Comparison of ENCODE assay signal across 8 cellular contexts in genomic region chr19:32580353-32580900, GRCh38. TPM values are rescaled to one million over a fixed set of nuclear protein-coding genes. Genes with fewer than 3 reads are reported as not detected.
DNase-seq lines count a peak whose midpoint lies in the region; ATAC-seq, FAIRE-seq and TF ChIP-seq lines count a peak whose summit lies in the region.

No MANE protein-coding gene starts in this region.

- no peaks in the 10 kb centered on the region for H3K9me3 Mint-ChIP-seq in activated naive CD4-positive, alpha-beta T cell treated with anti-CD3 and anti-CD28 coated beads, Interleukin-2, amount 10 ng/mL, durations not matched to agents 7 days and 5 days
- H3K9me3 Mint-ChIP-seq in type B pancreatic cell: no peaks in the 10 kb centered on the region

- TF ChIP-seq POLR2A in adrenal gland (IDR thresholded peaks at IDR 0.05): no peak
- TF ChIP-seq POLR2A in HepG2 (IDR thresholded peaks at IDR 0.05; ENCODE audit: insufficient read depth in 1 of 2, low read depth in 2 of 2, low read length in 2 of 2): no peak

- peak overlapping the region; percentile 98; the same call in 1 of the 2 replicates for H3K9ac ChIP-seq in HepG2 (ENCODE audit: insufficient read depth, low read depth, low read length)

- TF ChIP-seq CTCF in adrenal gland (IDR thresholded peaks at IDR 0.05) (no peak), HepG2 (CRISPR knock-in tag; IDR thresholded peaks at IDR 0.05) (no peak), type B pancreatic cell (conservative IDR thresholded peaks at IDR 0.05) (no peak)

- H3K9me3 ChIP-seq in adrenal gland (replicated peaks in 1 of 3) (no peaks in the 10 kb centered on the region), HepG2 (ENCODE audit: low read length) (no peaks in the 10 kb centered on the region)

- peak; percentile 21 for ATAC-seq in HG03378 (IDR thresholded peaks at IDR 0.05; ENCODE audit: unreplicated experiment)
- no peak for ATAC-seq in HepG2

- peaks cover 0 to 17% of the 10 kb centered on the region in 2 donors for H3K36me3 ChIP-seq in adrenal gland (replicated peaks in 1 of 2)
- H3K36me3 ChIP-seq in HepG2 (replicated peaks in 1 of 2; ENCODE audit: control insufficient read depth in 1 of 2, insufficient read depth in 2 of 2, low read length in 2 of 2): peaks cover 6 to 16% of the 10 kb centered on the region in 2 experiments

- H3K4me1 Mint-ChIP-seq in activated naive CD4-positive, alpha-beta T cell treated with anti-CD3 and anti-CD28 coated beads, Interleukin-2, amount 10 ng/mL, durations not matched to agents 7 days and 5 days: peaks cover 35% of the 10 kb centered on the region
- H3K4me1 Mint-ChIP-seq in type B pancreatic cell (ENCODE audit: unreplicated experiment): peaks cover 10% of the 10 kb centered on the region

- DNase-seq in activated naive CD4-positive, alpha-beta T cell treated with anti-CD3 and anti-CD28 coated beads, Interleukin-2, amount 10 ng/mL, durations not matched to agents 7 days and 5 days: no peak
- no peak for DNase-seq in activated naive CD4-positive, alpha-beta T cell (lab: John Stamatoyannopoulos, UW)
- DNase-seq in adrenal gland (peak in 1 of 7 donors; percentile 56), HepG2 (ENCODE audit: low spot score) (no peak), type B pancreatic cell (ENCODE audit: extremely low spot score, unreplicated experiment) (no peak), germinal center (ENCODE audit: low spot score) (no peak), NCI-H526 treated with DMSO at 0.1 percent for 48 hours (lab: John Stamatoyannopoulos, UW) (no peak)

- CTCF ChIA-PET in activated naive CD4-positive, alpha-beta T cell treated with anti-CD3 and anti-CD28 coated beads, Interleukin-2, amount 10 ng/mL, durations not matched to agents 7 days and 5 days (lab: Charles Lee): no interaction called here
- CTCF ChIA-PET in HepG2 (lab: Yijun Ruan, JAX; ENCODE audit: low intra/inter-chr PET ratio, low total read pairs): no interaction called here

- peak overlapping the region in 3 of 5 donors; percentile 26 to 92 (median 90) for H3K27ac ChIP-seq in adrenal gland
- no peak overlapping the region for H3K27ac ChIP-seq in HepG2 (ENCODE audit: extremely low read length, insufficient read depth, low read length)

- TF ChIP-seq RAD21 in HepG2 (CRISPR knock-in tag; IDR thresholded peaks at IDR 0.05): no peak

- in situ Hi-C loops in HepG2 (cut with HindIII; ENCODE audit: extremely low pct_ligation_motif_present, low pct_unique_long_range_greater_than_20kb): loop anchor here (5.0 kb wide), 1 partner anchor 173 kb away; the partner anchor contains the start of gene DPY19L3

- H3K4me2 ChIP-seq in HepG2 (ENCODE audit: low read depth, low read length): peak overlapping the region; percentile 93

- H3K36me3 Mint-ChIP-seq in activated naive CD4-positive, alpha-beta T cell treated with anti-CD3 and anti-CD28 coated beads, Interleukin-2, amount 10 ng/mL, durations not matched to agents 7 days and 5 days: peaks cover 21% of the 10 kb centered on the region
- peaks cover 11% of the 10 kb centered on the region for H3K36me3 Mint-ChIP-seq in type B pancreatic cell

- intact Hi-C loops in adrenal gland (cut with DNase I): loop anchor here in 1 of 2 donors (10.0 kb wide), 1 partner anchor 384 kb away; no protein-coding TSS in a partner anchor
- intact Hi-C loops in HepG2 (cut with micrococcal nuclease; ENCODE audit: unreplicated experiment): no loop called here

- H3K4me3 ChIP-seq in adrenal gland: peak overlapping the region in 2 of 4 donors; percentile 52 to 93
- peak overlapping the region; percentile 94 to 96 (median 95) for H3K4me3 ChIP-seq in HepG2 (replicated peaks in 1 of 3; ENCODE audit: insufficient read depth in 1 of 3, low read depth in 2 of 3, low read length in 3 of 3)

- H3K4me3 Mint-ChIP-seq in activated naive CD4-positive, alpha-beta T cell treated with anti-CD3 and anti-CD28 coated beads, Interleukin-2, amount 10 ng/mL, durations not matched to agents 7 days and 5 days: peak overlapping the region; percentile 87
- H3K4me3 Mint-ChIP-seq in type B pancreatic cell: peak overlapping the region; percentile 92

- no peaks in the 10 kb centered on the region for H3K27me3 ChIP-seq in adrenal gland
- no peaks in the 10 kb centered on the region; a peak in 1 of 5 replicates for H3K27me3 ChIP-seq in HepG2 (ENCODE audit: control insufficient read depth in 1 of 2, insufficient read depth in 2 of 2, low read length in 2 of 2)

- WGBS in adrenal gland, 4 donors: 17 to 25% (median 19%) methylated on average over 9 to 22 of the region's 22 CpGs
- 9% methylated on average over 21 of the region's 22 CpGs for WGBS in HepG2 (ENCODE audit: low lambda C conversion rate)

- POLR2A ChIA-PET in HepG2 (lab: Yijun Ruan, JAX): interaction anchor here (0.6 to 2.3 kb wide), 7 partner anchors 16 to 1841 kb away, joined by 3 to 10 read pairs (median 6); partner anchors contain the start of genes DPY19L3 and ZNF507

- 0 out of 2 replicates have a peak, but pooled peaks cover 5% of the 10 kb centered on the region for H4K20me1 ChIP-seq in HepG2 (ENCODE audit: insufficient read depth, low read length)

- peak overlapping the region; percentile 90 for H3K27ac Mint-ChIP-seq in activated naive CD4-positive, alpha-beta T cell treated with anti-CD3 and anti-CD28 coated beads, Interleukin-2, amount 10 ng/mL, durations not matched to agents 7 days and 5 days
- H3K27ac Mint-ChIP-seq in type B pancreatic cell: peak overlapping the region; percentile 48

- peaks cover 22% of the 10 kb centered on the region for H3K79me2 ChIP-seq in HepG2 (ENCODE audit: insufficient read depth, low read length)

- H3K27me3 Mint-ChIP-seq in activated naive CD4-positive, alpha-beta T cell treated with anti-CD3 and anti-CD28 coated beads, Interleukin-2, amount 10 ng/mL, durations not matched to agents 7 days and 5 days: peaks cover 20% of the 10 kb centered on the region
- peaks cover 3% of the 10 kb centered on the region for H3K27me3 Mint-ChIP-seq in type B pancreatic cell

- H3K4me1 ChIP-seq in adrenal gland (replicated peaks in 1 of 2) (peaks cover 0 to 12% of the 10 kb centered on the region in 2 donors), HepG2 (ENCODE audit: insufficient read depth, low read length) (peaks cover 34% of the 10 kb centered on the region)

- TF ChIP-seq EP300 in HepG2 (IDR thresholded peaks at IDR 0.05; ENCODE audit: low read depth in 2 of 2, low read length in 2 of 2) (no peak), HepG2 (CRISPR knock-in tag; IDR thresholded peaks at IDR 0.05; ENCODE audit: borderline replicate concordance) (no peak)

- BruUV-seq in HepG2 (replicated peaks; lab: Mats Ljungman, UMichigan): no TSS peak

- H2AFZ ChIP-seq in HepG2 (ENCODE audit: low read length): no peak overlapping the region

- no peak for FAIRE-seq in HepG2 (lab: Jason Lieb, UNC)

TF ChIP-seq in HepG2, 621 proteins besides CTCF, POLR2A, EP300 and RAD21 (continues in another document):
- TF ChIP-seq ZBTB42 (CRISPR knock-in tag; IDR thresholded peaks at IDR 0.05) (no peak), ZKSCAN8 (CRISPR knock-in tag; IDR thresholded peaks at IDR 0.05; ENCODE audit: borderline replicate concordance) (no peak), MEF2D (CRISPR knock-in tag; IDR thresholded peaks at IDR 0.05) (no peak), TOPORS (CRISPR knock-in tag; IDR thresholded peaks at IDR 0.05) (0 out of 2 replicates have a peak, but pooled peaks have one; percentile 11), TGIF2 (CRISPR knock-in tag; IDR thresholded peaks at IDR 0.05) (no peak), THRA (CRISPR knock-in tag; IDR thresholded peaks at IDR 0.05; ENCODE audit: borderline replicate concordance) (peak; percentile 71; the same call in 1 of the 2 replicates), ZNF501 (CRISPR knock-in tag; IDR thresholded peaks at IDR 0.05) (no peak; the same call in 1 of the 2 replicates), MED13 (CRISPR knock-in tag; IDR thresholded peaks at IDR 0.05) (no peak), ZNF224 (CRISPR knock-in tag; IDR thresholded peaks at IDR 0.05) (0 out of 2 replicates have a peak, but pooled peaks have one; percentile 22)

RNA-seq across cellular contexts. Expression of gene PDCD5, which starts 0.6 kb away (rescaled TPM):
- total RNA-seq in adrenal gland (100 to 1,000 TPM in 3 of 8 donors, 10 to 100 TPM in 5; 56.4 to 211 (median 92.0) TPM), HepG2 (2016; rRNA removed; fragmentation: Illumina TruSeq; extraction: Trizol) (332 and 370 TPM in 2 replicates), type B pancreatic cell (ENCODE audit: low replicate concordance) (76.3 and 123 TPM in 2 replicates)
- polyA plus RNA-seq in adrenal gland (100 to 1,000 TPM; 190 to 274 (median 208) TPM), HepG2 (2011; rRNA removed) (55.6 and 56.3 TPM in 2 replicates)
- 232 and 234 TPM in 2 replicates for total RNA-seq in HepG2 (2016; cell fraction: cytosol; rRNA removed; fragmentation: Illumina TruSeq; extraction: Trizol; ENCODE audit: low read depth)
- 325 and 382 TPM in 2 replicates for total RNA-seq in HepG2 (2016; cell fraction: insoluble cytoplasmic fraction; rRNA removed; fragmentation: Illumina TruSeq; extraction: Trizol)
- total RNA-seq in HepG2 (2016; cell fraction: membrane; rRNA removed; fragmentation: Illumina TruSeq; extraction: Trizol): 226 and 239 TPM in 2 replicates
- total RNA-seq in HepG2 (2016; cell fraction: nucleus; rRNA removed; fragmentation: Illumina TruSeq; extraction: Trizol): 122 and 134 TPM in 2 replicates
- 69.0 and 71.6 TPM in 2 replicates for polyA plus RNA-seq in HepG2 (2011; cell fraction: cytosol; rRNA removed)
- polyA plus RNA-seq in HepG2 (2011; cell fraction: nucleus; rRNA removed): 45.1 and 62.3 TPM in 2 replicates
- polyA plus RNA-seq in HepG2 (2012): 101 and 148 TPM in 2 replicates
- polyA plus RNA-seq in HepG2 (2016; cell fraction: cytosol; fragmentation: Illumina TruSeq; extraction: Trizol; ENCODE audit: low read depth): 204 and 221 TPM in 2 replicates
- 280 and 285 TPM in 2 replicates for polyA plus RNA-seq in HepG2 (2016; cell fraction: insoluble cytoplasmic fraction; fragmentation: Illumina TruSeq; extraction: Trizol; ENCODE audit: low read depth)
- polyA plus RNA-seq in HepG2 (2016; cell fraction: membrane; fragmentation: Illumina TruSeq; extraction: Trizol; ENCODE audit: low read depth): 167 and 189 TPM in 2 replicates
- polyA plus RNA-seq in HepG2 (2016; cell fraction: nucleus; fragmentation: Illumina TruSeq; extraction: Trizol; ENCODE audit: insufficient read depth, low read depth): 174 and 195 TPM in 2 replicates
- polyA minus RNA-seq in HepG2 (2011; rRNA and poly(A)+ RNA removed; ENCODE audit: low replicate concordance): 9.5 and 13.1 TPM in 2 replicates
- 36.5 and 37.9 TPM in 2 replicates for polyA minus RNA-seq in HepG2 (2011; cell fraction: cytosol; rRNA and poly(A)+ RNA removed)
- 27.3 and 34.2 TPM in 2 replicates for polyA minus RNA-seq in HepG2 (2011; cell fraction: nucleus; rRNA and poly(A)+ RNA removed)
